11 cellular contexts compared by ENCODE assay signal in genomic region chr2:121505005-121505404, GRCh38. TPM values are rescaled to one million over a fixed set of nuclear protein-coding genes. Genes with fewer than 3 reads are reported as not detected.
A peak's percentile ranks its signal among the peaks of the same experiment; 100 is the strongest.
DNase-seq lines count a peak whose midpoint lies in the region; ATAC-seq, FAIRE-seq and TF ChIP-seq lines count a peak whose summit lies in the region.
"Had no signal": no experiment of that assay in that cellular context is flagged by ENCODE, and none has a peak within 500 bp of the region (broad histone marks: within the 10 kb centered on the region; RNA-seq: fewer than 3 reads in every experiment).

No MANE protein-coding gene starts in this region.

- H3K27ac ChIP-seq in SJSA1 (peak overlapping the region; percentile 81), small intestine (ENCODE audit: low read depth in 1 of 2, low read length in 1 of 2) (no peak overlapping the region), gastroesophageal sphincter (peak overlapping the region in 2 of 4 donors; percentile 11 to 18)

- no peak for TF ChIP-seq EP300 in gastroesophageal sphincter (IDR thresholded peaks at IDR 0.05)

- no peaks in the 10 kb centered on the region for H3K27me3 ChIP-seq in SJSA1 (replicated peaks)
- no peaks in the 10 kb centered on the region for H3K27me3 ChIP-seq in small intestine (ENCODE audit: control insufficient read depth in 2 of 2, insufficient read depth in 2 of 2, low read length in 2 of 2)
- no peaks in the 10 kb centered on the region for H3K27me3 ChIP-seq in gastroesophageal sphincter

- no peaks in the 10 kb centered on the region for H3K9me3 ChIP-seq in SJSA1 (replicated peaks)
- H3K9me3 ChIP-seq in small intestine (ENCODE audit: control insufficient read depth, low read depth), result no peaks in the 10 kb centered on the region
- H3K9me3 ChIP-seq in gastroesophageal sphincter, result no peaks in the 10 kb centered on the region

- DNase-seq in HCEC 1CT, result peak; percentile 70
- peak; percentile 72 to 80 for DNase-seq in SJSA1 (ENCODE audit: low read depth in 1 of 2, low spot score in 2 of 2)
- peak; percentile 38 for DNase-seq in fibroblast of villous mesenchyme (ENCODE audit: low read depth)
- DNase-seq in small intestine, result peak; percentile 11
- DNase-seq: NCI-H446 treated with DMSO at 0.1 percent for 48 hours, occipital lobe, T-helper 1 cell had no signal

- peaks cover 9% of the 10 kb centered on the region; the same call in 1 of the 2 replicates for H3K36me3 ChIP-seq in SJSA1
- H3K36me3 ChIP-seq in small intestine (ENCODE audit: control insufficient read depth in 2 of 2, insufficient read depth in 2 of 2, low read length in 2 of 2), result peaks cover 2 to 13% of the 10 kb centered on the region in 2 donors
- H3K36me3 ChIP-seq in gastroesophageal sphincter, result peaks cover 0 to 34% of the 10 kb centered on the region in 2 donors

- no peak overlapping the region for H3K4me3 ChIP-seq in SJSA1
- H3K4me3 ChIP-seq in fibroblast of villous mesenchyme (ENCODE audit: low read depth, low read length), result no peak overlapping the region
- no peak overlapping the region for H3K4me3 ChIP-seq in small intestine (ENCODE audit: low read depth in 1 of 2, low read length in 2 of 2)
- no peak overlapping the region for H3K4me3 ChIP-seq in gastroesophageal sphincter

- peaks cover 50% of the 10 kb centered on the region for H3K4me1 ChIP-seq in SJSA1 (replicated peaks)
- H3K4me1 ChIP-seq in small intestine (ENCODE audit: control insufficient read depth in 2 of 2, insufficient read depth in 1 of 2, low read depth in 1 of 2, low read length in 1 of 2), result no peaks in the 10 kb centered on the region
- peaks cover 0 to 18% (median 3%) of the 10 kb centered on the region in 3 donors for H3K4me1 ChIP-seq in gastroesophageal sphincter

- no peak for FAIRE-seq in small intestine (lab: Jason Lieb, UNC)

- ATAC-seq in GM18502 (IDR thresholded peaks at IDR 0.05; ENCODE audit: poor library complexity, unreplicated experiment) (no peak), GM21576 (IDR thresholded peaks at IDR 0.05; ENCODE audit: unreplicated experiment) (no peak), gastroesophageal sphincter (no peak)

- no peak for TF ChIP-seq POLR2A in gastroesophageal sphincter (IDR thresholded peaks at IDR 0.05)

- 75 to 80% (median 79%) methylated on average over 3 of the region's 3 CpGs for WGBS in small intestine, 3 donors
- WGBS in gastroesophageal sphincter (ENCODE audit: low coverage in 1 of 2), 2 donors, result 58 to 61% methylated on average over 3 of the region's 3 CpGs

- no peak for TF ChIP-seq CTCF in fibroblast of villous mesenchyme (IDR thresholded peaks at IDR 0.05; ENCODE audit: insufficient read depth, low read depth, low read length)
- TF ChIP-seq CTCF in gastroesophageal sphincter (IDR thresholded peaks at IDR 0.05), result no peak

RNA-seq across cellular contexts. Expression of gene RNU4ATAC, which starts 25.7 kb away (rescaled TPM):
- total RNA-seq in SJSA1 (2014; rRNA removed; shearing (Covaris generic)), result not detected in 2 replicates
- under 0.01 TPM in 2 replicates for total RNA-seq in fibroblast of villous mesenchyme
- polyA plus RNA-seq in small intestine, result not detected
- total RNA-seq in gastroesophageal sphincter, result not detected
- total RNA-seq: G401 had no signal

Comparison
In these comparisons a context has a peak if more than half of its experiments do, and no peak if none do; other contexts are left out.
1. DNase-seq: peak in every context shown above with its lines; median percentile 76 in SJSA1; 70 in HCEC 1CT; 38 in fibroblast of villous mesenchyme; 11 in small intestine.